ENCODE assay signal across 19 cellular contexts in the genomic region with DNA sequence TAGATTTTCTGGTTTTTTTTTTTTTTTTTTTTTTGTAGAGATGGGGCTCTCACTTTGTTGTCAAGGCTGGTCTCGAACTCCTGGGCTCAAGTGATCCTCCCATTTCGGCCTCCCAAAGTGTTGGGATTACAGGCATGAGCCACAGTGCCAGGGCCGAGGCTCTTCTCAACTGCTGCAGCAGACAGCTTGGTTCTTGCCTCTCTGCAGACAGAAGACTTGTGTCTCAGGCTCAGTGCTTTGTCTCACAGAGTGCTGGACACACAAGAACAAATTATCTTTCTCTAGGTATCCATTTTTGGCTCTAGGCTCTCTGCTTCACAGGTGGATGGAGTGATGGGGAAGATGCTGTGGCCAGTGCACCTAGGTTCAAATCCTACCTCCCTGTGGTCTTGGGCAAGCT.
DNase-seq lines count a peak whose midpoint lies in the region; ATAC-seq and TF ChIP-seq lines count a peak whose summit lies in the region.
"Had no signal": no experiment of that assay in that cellular context is flagged by ENCODE, and none has a peak within 500 bp of the region (broad histone marks: within the 10 kb centered on the region; RNA-seq: fewer than 3 reads in every experiment).

No MANE protein-coding gene starts in this region.

- no peak overlapping the region for H3K27ac ChIP-seq in Peyer's patch
- H3K27ac ChIP-seq: neural progenitor cell, tibial artery had no signal

- peaks cover 7% of the 10 kb centered on the region for H3K4me1 Mint-ChIP-seq in activated naive CD8-positive, alpha-beta T cell treated with anti-CD3 and anti-CD28 coated beads, Interleukin-2, amount 10 ng/mL, durations not matched to agents 7 days and 5 days
- H3K4me1 Mint-ChIP-seq in activated naive CD8-positive, alpha-beta T cell treated with anti-CD3 and anti-CD28 coated beads for 36 hours = no peaks in the 10 kb centered on the region
- peaks cover 7% of the 10 kb centered on the region for H3K4me1 Mint-ChIP-seq in endothelial cell (ENCODE audit: unreplicated experiment)

- no peaks in the 10 kb centered on the region for H3K27me3 Mint-ChIP-seq in activated naive CD8-positive, alpha-beta T cell treated with anti-CD3 and anti-CD28 coated beads, Interleukin-2, amount 10 ng/mL, durations not matched to agents 7 days and 5 days
- H3K27me3 Mint-ChIP-seq in activated naive CD8-positive, alpha-beta T cell treated with anti-CD3 and anti-CD28 coated beads for 36 hours = no peaks in the 10 kb centered on the region
- peaks cover 3% of the 10 kb centered on the region for H3K27me3 Mint-ChIP-seq in endothelial cell (ENCODE audit: unreplicated experiment)
- H3K27me3 Mint-ChIP-seq: activated B cell treated with CpG ODN at 0.5 μM for 24 hours; CD4-positive, CD25-positive, alpha-beta regulatory T cell had no signal

- TF ChIP-seq CTCF in endothelial cell (IDR thresholded peaks at IDR 0.05; ENCODE audit: unreplicated experiment) (no peak), Peyer's patch (IDR thresholded peaks at IDR 0.05) (no peak)

- no peaks in the 10 kb centered on the region for H3K27me3 ChIP-seq in Peyer's patch
- H3K27me3 ChIP-seq: neural progenitor cell, tibial artery had no signal

- DNase-seq in activated naive CD8-positive, alpha-beta T cell treated with anti-CD3 and anti-CD28 coated beads, Interleukin-2, amount 10 ng/mL, durations not matched to agents 7 days and 5 days = peak; percentile 27
- DNase-seq in activated naive CD8-positive, alpha-beta T cell treated with anti-CD3 and anti-CD28 coated beads for 36 hours = no peak
- DNase-seq in NAMALWA (ENCODE audit: low spot score) = peak; percentile 28
- no peak for DNase-seq in endothelial cell (ENCODE audit: low spot score)
- peak; percentile 36 for DNase-seq in stimulated activated CD8-positive, alpha-beta memory T cell treated with anti-CD3 and anti-CD28 coated beads, Interleukin-4, amount 100 ng/mL, for 48 hours
- no peak for DNase-seq in NCI-H524 (lab: John Stamatoyannopoulos, UW)
- DNase-seq in Peyer's patch = no peak
- DNase-seq: activated B cell treated with CpG ODN at 0.5 μM for 24 hours; activated gamma-delta T cell treated with Interleukin-2 at 50 U/mL for 16 hours; DMS53; mucosa of descending colon; MV-4-11; NCI-H2029; stimulated activated CD4-positive, alpha-beta T cell treated with anti-CD3 and anti-CD28 coated beads, Interleukin-15, amount 100 ng/mL, for 24 hours; stimulated activated naive CD4-positive, alpha-beta T cell treated with Interleukin-2 at 50 U/mL for 16 hours had no signal

- ATAC-seq in activated naive CD8-positive, alpha-beta T cell treated with anti-CD3 and anti-CD28 coated beads, Interleukin-2, amount 10 ng/mL, durations not matched to agents 7 days and 5 days (ENCODE audit: low read depth) = no peak
- no peak for ATAC-seq in HG02588 (IDR thresholded peaks at IDR 0.05; ENCODE audit: unreplicated experiment)
- ATAC-seq: mucosa of descending colon had no signal

- H3K4me1 ChIP-seq in Peyer's patch = no peaks in the 10 kb centered on the region
- H3K4me1 ChIP-seq: neural progenitor cell, tibial artery had no signal

- no peak overlapping the region for H3K27ac Mint-ChIP-seq in activated naive CD8-positive, alpha-beta T cell treated with anti-CD3 and anti-CD28 coated beads, Interleukin-2, amount 10 ng/mL, durations not matched to agents 7 days and 5 days
- no peak overlapping the region for H3K27ac Mint-ChIP-seq in activated naive CD8-positive, alpha-beta T cell treated with anti-CD3 and anti-CD28 coated beads for 36 hours
- H3K27ac Mint-ChIP-seq in endothelial cell (ENCODE audit: unreplicated experiment) = no peak overlapping the region
- H3K27ac Mint-ChIP-seq: activated B cell treated with CpG ODN at 0.5 μM for 24 hours; CD4-positive, CD25-positive, alpha-beta regulatory T cell; neural progenitor cell had no signal

- no peak overlapping the region for H3K4me3 Mint-ChIP-seq in activated naive CD8-positive, alpha-beta T cell treated with anti-CD3 and anti-CD28 coated beads, Interleukin-2, amount 10 ng/mL, durations not matched to agents 7 days and 5 days
- no peak overlapping the region for H3K4me3 Mint-ChIP-seq in activated naive CD8-positive, alpha-beta T cell treated with anti-CD3 and anti-CD28 coated beads for 36 hours
- H3K4me3 Mint-ChIP-seq in endothelial cell (ENCODE audit: unreplicated experiment) = peak overlapping the region; percentile 56
- H3K4me3 Mint-ChIP-seq: activated B cell treated with CpG ODN at 0.5 μM for 24 hours, neural progenitor cell had no signal

- no peak overlapping the region for H3K4me3 ChIP-seq in Peyer's patch
- H3K4me3 ChIP-seq: mucosa of descending colon, neural progenitor cell, tibial artery had no signal

- H3K36me3 ChIP-seq in Peyer's patch = no peaks in the 10 kb centered on the region
- H3K36me3 ChIP-seq: neural progenitor cell, tibial artery had no signal

- peaks cover 0 to 4% (median under 1%) of the 10 kb centered on the region in 4 donors for H3K9me3 ChIP-seq in Peyer's patch
- H3K9me3 ChIP-seq: mucosa of descending colon, tibial artery had no signal

- H3K36me3 Mint-ChIP-seq in activated naive CD8-positive, alpha-beta T cell treated with anti-CD3 and anti-CD28 coated beads, Interleukin-2, amount 10 ng/mL, durations not matched to agents 7 days and 5 days = no peaks in the 10 kb centered on the region
- peaks cover 24% of the 10 kb centered on the region for H3K36me3 Mint-ChIP-seq in activated naive CD8-positive, alpha-beta T cell treated with anti-CD3 and anti-CD28 coated beads for 36 hours
- H3K36me3 Mint-ChIP-seq in endothelial cell (ENCODE audit: low read depth, unreplicated experiment) = peaks cover 4% of the 10 kb centered on the region
- H3K36me3 Mint-ChIP-seq: CD4-positive, CD25-positive, alpha-beta regulatory T cell; neural progenitor cell had no signal

- peaks cover 4% of the 10 kb centered on the region for H3K9me3 Mint-ChIP-seq in activated naive CD8-positive, alpha-beta T cell treated with anti-CD3 and anti-CD28 coated beads, Interleukin-2, amount 10 ng/mL, durations not matched to agents 7 days and 5 days
- H3K9me3 Mint-ChIP-seq in activated naive CD8-positive, alpha-beta T cell treated with anti-CD3 and anti-CD28 coated beads for 36 hours = peaks cover 5% of the 10 kb centered on the region
- H3K9me3 Mint-ChIP-seq in endothelial cell (ENCODE audit: unreplicated experiment) = no peaks in the 10 kb centered on the region

- TF ChIP-seq POLR2A in Peyer's patch (IDR thresholded peaks at IDR 0.05) = no peak

- POLR2A ChIA-PET in activated naive CD8-positive, alpha-beta T cell treated with anti-CD3 and anti-CD28 coated beads, Interleukin-2, amount 10 ng/mL, durations not matched to agents 7 days and 5 days (lab: Charles Lee) = interaction anchor here (0.6 to 5.4 kb wide), 16 partner anchors 8 to 308 kb away, joined by 3 to 221 read pairs (median 13); partner anchors contain the start of genes BRCA1, DHX8, IFI35 and RND2

Comparison
In these comparisons a context has a peak if more than half of its experiments do, and no peak if none do; other contexts are left out.
1. DNase-seq: peak in activated naive CD8-positive, alpha-beta T cell treated with anti-CD3 and anti-CD28 coated beads, Interleukin-2, amount 10 ng/mL, durations not matched to agents 7 days and 5 days (single experiment), NAMALWA (single experiment) and stimulated activated CD8-positive, alpha-beta memory T cell treated with anti-CD3 and anti-CD28 coated beads, Interleukin-4, amount 100 ng/mL, for 48 hours (single experiment); none in activated naive CD8-positive, alpha-beta T cell treated with anti-CD3 and anti-CD28 coated beads for 36 hours (single experiment), endothelial cell (single experiment), NCI-H524 (0 of 2) and Peyer's patch (0 of 3).